In the genomic region with DNA sequence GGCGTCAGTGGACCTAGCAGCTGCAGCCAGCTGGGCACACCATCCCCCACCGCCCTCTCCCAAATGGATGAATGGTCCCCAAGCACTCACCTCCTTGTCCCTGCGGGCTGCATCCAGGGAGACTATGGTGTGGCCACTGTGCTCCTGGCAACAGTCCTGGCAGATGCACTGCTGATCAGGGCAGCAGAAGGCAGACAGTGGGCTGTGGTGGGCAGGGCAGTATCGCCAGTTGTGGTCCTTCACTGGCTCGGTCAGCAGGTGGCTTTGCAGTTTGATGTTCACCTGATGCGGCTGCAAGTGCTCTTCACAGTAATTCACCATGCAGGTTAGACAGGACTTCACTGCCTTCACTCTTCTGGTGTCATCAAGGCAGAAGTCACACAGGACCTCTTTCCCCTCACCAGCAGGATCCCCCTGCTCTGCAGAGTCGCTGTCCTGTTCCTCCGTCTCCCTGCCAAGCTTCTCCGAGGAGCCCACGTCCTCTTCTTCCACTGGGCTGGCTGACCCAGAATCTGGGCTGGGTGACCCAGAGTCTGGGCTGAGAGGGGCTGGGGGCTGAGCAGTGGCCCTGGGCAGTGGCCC, we compare ENCODE assay signal across 1 cellular context.
TF ChIP-seq lines count a peak whose summit lies in the region.

No MANE protein-coding gene starts in this region.

TF ChIP-seq in GM12878, 131 proteins besides CTCF, POLR2A, EP300 and RAD21:
- TF ChIP-seq ZZZ3 (IDR thresholded peaks at IDR 0.05; ENCODE audit: control insufficient read depth, insufficient read length, low read depth) (no peak), SMAD5 (IDR thresholded peaks at IDR 0.05; ENCODE audit: low read depth) (no peak), MYC (IDR thresholded peaks at IDR 0.05; ENCODE audit: insufficient read depth, insufficient read length, insufficient replicate concordance, low read length, severe bottlenecking) (no peak), CHD1 (IDR thresholded peaks at IDR 0.05; ENCODE audit: low read depth, low read length) (no peak), JUNB (IDR thresholded peaks at IDR 0.05) (no peak), STAT1 (conservative IDR thresholded peaks at IDR 0.05) (no peak), RB1 (IDR thresholded peaks at IDR 0.05; ENCODE audit: borderline replicate concordance) (no peak), YY1 (IDR thresholded peaks at IDR 0.05; ENCODE audit: low read depth, low read length) (no peak), EZH2 (IDR thresholded peaks at IDR 0.05; ENCODE audit: borderline replicate concordance, control insufficient read depth, low read depth, low read length) (no peak), WRNIP1 (IDR thresholded peaks at IDR 0.05; ENCODE audit: borderline replicate concordance, low read depth, low read length) (no peak), TAF1 (IDR thresholded peaks at IDR 0.05; ENCODE audit: borderline replicate concordance, low read depth, low read length) (no peak), RAD51 (IDR thresholded peaks at IDR 0.05) (no peak), FOXM1 (IDR thresholded peaks at IDR 0.05; ENCODE audit: low read depth, low read length) (no peak), SMAD1 (IDR thresholded peaks at IDR 0.05; ENCODE audit: low read depth, partially characterized antibody) (no peak)
- TF ChIP-seq, protein P1, sequence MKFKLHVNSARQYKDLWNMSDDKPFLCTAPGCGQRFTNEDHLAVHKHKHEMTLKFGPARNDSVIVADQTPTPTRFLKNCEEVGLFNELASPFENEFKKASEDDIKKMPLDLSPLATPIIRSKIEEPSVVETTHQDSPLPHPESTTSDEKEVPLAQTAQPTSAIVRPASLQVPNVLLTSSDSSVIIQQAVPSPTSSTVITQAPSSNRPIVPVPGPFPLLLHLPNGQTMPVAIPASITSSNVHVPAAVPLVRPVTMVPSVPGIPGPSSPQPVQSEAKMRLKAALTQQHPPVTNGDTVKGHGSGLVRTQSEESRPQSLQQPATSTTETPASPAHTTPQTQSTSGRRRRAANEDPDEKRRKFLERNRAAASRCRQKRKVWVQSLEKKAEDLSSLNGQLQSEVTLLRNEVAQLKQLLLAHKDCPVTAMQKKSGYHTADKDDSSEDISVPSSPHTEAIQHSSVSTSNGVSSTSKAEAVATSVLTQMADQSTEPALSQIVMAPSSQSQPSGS (IDR thresholded peaks at IDR 0.05; ENCODE audit: low read length), result no peak
- TF ChIP-seq, protein P2, sequence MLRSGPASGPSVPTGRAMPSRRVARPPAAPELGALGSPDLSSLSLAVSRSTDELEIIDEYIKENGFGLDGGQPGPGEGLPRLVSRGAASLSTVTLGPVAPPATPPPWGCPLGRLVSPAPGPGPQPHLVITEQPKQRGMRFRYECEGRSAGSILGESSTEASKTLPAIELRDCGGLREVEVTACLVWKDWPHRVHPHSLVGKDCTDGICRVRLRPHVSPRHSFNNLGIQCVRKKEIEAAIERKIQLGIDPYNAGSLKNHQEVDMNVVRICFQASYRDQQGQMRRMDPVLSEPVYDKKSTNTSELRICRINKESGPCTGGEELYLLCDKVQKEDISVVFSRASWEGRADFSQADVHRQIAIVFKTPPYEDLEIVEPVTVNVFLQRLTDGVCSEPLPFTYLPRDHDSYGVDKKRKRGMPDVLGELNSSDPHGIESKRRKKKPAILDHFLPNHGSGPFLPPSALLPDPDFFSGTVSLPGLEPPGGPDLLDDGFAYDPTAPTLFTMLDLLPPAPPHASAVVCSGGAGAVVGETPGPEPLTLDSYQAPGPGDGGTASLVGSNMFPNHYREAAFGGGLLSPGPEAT (IDR thresholded peaks at IDR 0.05; ENCODE audit: low read depth), result no peak
- TF ChIP-seq, protein P3, sequence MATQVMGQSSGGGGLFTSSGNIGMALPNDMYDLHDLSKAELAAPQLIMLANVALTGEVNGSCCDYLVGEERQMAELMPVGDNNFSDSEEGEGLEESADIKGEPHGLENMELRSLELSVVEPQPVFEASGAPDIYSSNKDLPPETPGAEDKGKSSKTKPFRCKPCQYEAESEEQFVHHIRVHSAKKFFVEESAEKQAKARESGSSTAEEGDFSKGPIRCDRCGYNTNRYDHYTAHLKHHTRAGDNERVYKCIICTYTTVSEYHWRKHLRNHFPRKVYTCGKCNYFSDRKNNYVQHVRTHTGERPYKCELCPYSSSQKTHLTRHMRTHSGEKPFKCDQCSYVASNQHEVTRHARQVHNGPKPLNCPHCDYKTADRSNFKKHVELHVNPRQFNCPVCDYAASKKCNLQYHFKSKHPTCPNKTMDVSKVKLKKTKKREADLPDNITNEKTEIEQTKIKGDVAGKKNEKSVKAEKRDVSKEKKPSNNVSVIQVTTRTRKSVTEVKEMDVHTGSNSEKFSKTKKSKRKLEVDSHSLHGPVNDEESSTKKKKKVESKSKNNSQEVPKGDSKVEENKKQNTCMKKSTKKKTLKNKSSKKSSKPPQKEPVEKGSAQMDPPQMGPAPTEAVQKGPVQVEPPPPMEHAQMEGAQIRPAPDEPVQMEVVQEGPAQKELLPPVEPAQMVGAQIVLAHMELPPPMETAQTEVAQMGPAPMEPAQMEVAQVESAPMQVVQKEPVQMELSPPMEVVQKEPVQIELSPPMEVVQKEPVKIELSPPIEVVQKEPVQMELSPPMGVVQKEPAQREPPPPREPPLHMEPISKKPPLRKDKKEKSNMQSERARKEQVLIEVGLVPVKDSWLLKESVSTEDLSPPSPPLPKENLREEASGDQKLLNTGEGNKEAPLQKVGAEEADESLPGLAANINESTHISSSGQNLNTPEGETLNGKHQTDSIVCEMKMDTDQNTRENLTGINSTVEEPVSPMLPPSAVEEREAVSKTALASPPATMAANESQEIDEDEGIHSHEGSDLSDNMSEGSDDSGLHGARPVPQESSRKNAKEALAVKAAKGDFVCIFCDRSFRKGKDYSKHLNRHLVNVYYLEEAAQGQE (IDR thresholded peaks at IDR 0.05; ENCODE audit: low read depth, low read length), result no peak
- TF ChIP-seq, protein P4, sequence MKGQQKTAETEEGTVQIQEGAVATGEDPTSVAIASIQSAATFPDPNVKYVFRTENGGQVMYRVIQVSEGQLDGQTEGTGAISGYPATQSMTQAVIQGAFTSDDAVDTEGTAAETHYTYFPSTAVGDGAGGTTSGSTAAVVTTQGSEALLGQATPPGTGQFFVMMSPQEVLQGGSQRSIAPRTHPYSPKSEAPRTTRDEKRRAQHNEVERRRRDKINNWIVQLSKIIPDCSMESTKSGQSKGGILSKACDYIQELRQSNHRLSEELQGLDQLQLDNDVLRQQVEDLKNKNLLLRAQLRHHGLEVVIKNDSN (IDR thresholded peaks at IDR 0.05; ENCODE audit: borderline replicate concordance, extremely low read length, insufficient read depth, low read depth, low read length), result no peak
- TF ChIP-seq, protein P5, sequence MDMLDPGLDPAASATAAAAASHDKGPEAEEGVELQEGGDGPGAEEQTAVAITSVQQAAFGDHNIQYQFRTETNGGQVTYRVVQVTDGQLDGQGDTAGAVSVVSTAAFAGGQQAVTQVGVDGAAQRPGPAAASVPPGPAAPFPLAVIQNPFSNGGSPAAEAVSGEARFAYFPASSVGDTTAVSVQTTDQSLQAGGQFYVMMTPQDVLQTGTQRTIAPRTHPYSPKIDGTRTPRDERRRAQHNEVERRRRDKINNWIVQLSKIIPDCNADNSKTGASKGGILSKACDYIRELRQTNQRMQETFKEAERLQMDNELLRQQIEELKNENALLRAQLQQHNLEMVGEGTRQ (IDR thresholded peaks at IDR 0.05; ENCODE audit: borderline replicate concordance, low read depth, low read length), result no peak
